Comparison of ENCODE assay signal across 13 cellular contexts in the genomic region with DNA sequence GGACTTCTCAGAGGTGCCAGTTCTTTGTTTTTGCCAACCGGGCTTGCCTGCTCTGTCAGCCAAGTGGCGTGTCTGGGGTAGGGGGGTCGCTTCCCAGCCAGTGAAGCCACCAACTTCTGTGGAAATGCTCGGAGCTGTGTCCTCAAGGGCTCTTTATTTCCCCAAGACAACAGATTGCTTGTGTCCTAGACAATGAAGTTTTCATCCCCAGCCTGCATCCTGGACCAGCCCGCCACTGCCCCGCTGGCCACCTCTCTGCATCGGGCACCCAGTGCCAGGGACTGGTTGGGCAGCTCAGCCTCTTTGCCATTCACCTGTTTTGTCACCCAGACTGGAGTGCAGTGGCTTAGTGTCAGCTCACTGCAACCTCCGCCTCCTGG. TPM values are rescaled to one million over a fixed set of nuclear protein-coding genes. Genes with fewer than 3 reads are reported as not detected.
A peak's percentile ranks its signal among the peaks of the same experiment; 100 is the strongest.
DNase-seq lines count a peak whose midpoint lies in the region; ATAC-seq and TF ChIP-seq lines count a peak whose summit lies in the region.
"Had no signal": no experiment of that assay in that cellular context is flagged by ENCODE, and none has a peak within 500 bp of the region (broad histone marks: within the 10 kb centered on the region; RNA-seq: fewer than 3 reads in every experiment).

No MANE protein-coding gene starts in this region.

- H3K4me2 ChIP-seq in Loucy (ENCODE audit: low read depth, low read length, poor library complexity, severe bottlenecking): peak overlapping the region; percentile 24

- H3K79me2 ChIP-seq in Loucy (ENCODE audit: insufficient read depth, low read length): peaks cover 80% of the 10 kb centered on the region

- no peaks in the 10 kb centered on the region for H3K9me2 ChIP-seq in Loucy (replicated peaks; ENCODE audit: low read depth, low read length)

- H3F3A ChIP-seq in Loucy (ENCODE audit: low read depth): no peaks in the 10 kb centered on the region

- H3K9me3 ChIP-seq in Loucy (ENCODE audit: insufficient read depth, low read depth, low read length): no peaks in the 10 kb centered on the region
- H3K9me3 ChIP-seq in subcutaneous abdominal adipose tissue (ENCODE audit: control insufficient read depth in 5 of 5, low read length in 5 of 5): no peaks in the 10 kb centered on the region

- H4K20me1 ChIP-seq in Loucy (ENCODE audit: insufficient read depth, low read length, poor library complexity, severe bottlenecking): peaks cover 61% of the 10 kb centered on the region

- peaks cover 82% of the 10 kb centered on the region for H3K4me1 Mint-ChIP-seq in chondrocyte (ENCODE audit: low read depth)

- H3K9me3 Mint-ChIP-seq in chondrocyte (ENCODE audit: low read depth): no peaks in the 10 kb centered on the region

- no peaks in the 10 kb centered on the region for H3K36me3 ChIP-seq in Loucy (ENCODE audit: insufficient read depth, low read length)
- H3K36me3 ChIP-seq in subcutaneous abdominal adipose tissue (ENCODE audit: control insufficient read depth in 5 of 5, insufficient read depth in 5 of 5, low read length in 5 of 5): peaks cover 0 to 7% (median 3%) of the 10 kb centered on the region in 5 donors

- no peak overlapping the region for H2AFZ ChIP-seq in Loucy (ENCODE audit: low read length)

- H3K27ac Mint-ChIP-seq in chondrocyte (ENCODE audit: unreplicated experiment): peak overlapping the region; percentile 97
- H3K27ac Mint-ChIP-seq: activated CD8-positive, alpha-beta memory T cell treated with anti-CD3 and anti-CD28 coated beads, Interleukin-2, amount 10 ng/mL, durations not matched to agents 7 days and 5 days had no signal

- H3K27me3 Mint-ChIP-seq in chondrocyte (ENCODE audit: low read depth): no peaks in the 10 kb centered on the region
- H3K27me3 Mint-ChIP-seq: activated CD8-positive, alpha-beta memory T cell treated with anti-CD3 and anti-CD28 coated beads, Interleukin-2, amount 10 ng/mL, durations not matched to agents 7 days and 5 days had no signal

- no peak overlapping the region for H3K9ac ChIP-seq in Loucy (ENCODE audit: low read depth, low read length, poor library complexity, severe bottlenecking)
- peak overlapping the region in 4 of 5 donors; percentile 31 to 73 (median 69) for H3K9ac ChIP-seq in subcutaneous abdominal adipose tissue (ENCODE audit: low read length in 5 of 5)

- H3K27me3 ChIP-seq in Loucy (ENCODE audit: insufficient read depth, low read length, poor library complexity, severe bottlenecking) (peaks cover 3% of the 10 kb centered on the region), subcutaneous abdominal adipose tissue (ENCODE audit: control insufficient read depth in 5 of 5, insufficient read depth in 4 of 5, low read length in 5 of 5) (no peaks in the 10 kb centered on the region)

- H3K4me3 Mint-ChIP-seq in chondrocyte (ENCODE audit: unreplicated experiment): no peak overlapping the region
- H3K4me3 Mint-ChIP-seq: activated CD8-positive, alpha-beta memory T cell treated with anti-CD3 and anti-CD28 coated beads, Interleukin-2, amount 10 ng/mL, durations not matched to agents 7 days and 5 days had no signal

- no peak overlapping the region for H3K4me3 ChIP-seq in Loucy (ENCODE audit: low read length, poor library complexity, severe bottlenecking)
- H3K4me3 ChIP-seq in subcutaneous abdominal adipose tissue (ENCODE audit: low read depth in 1 of 5, low read length in 5 of 5): no peak overlapping the region
- H3K4me3 ChIP-seq: K562 had no signal

- no peak for ATAC-seq in GM18909 (IDR thresholded peaks at IDR 0.05; ENCODE audit: poor library complexity, unreplicated experiment)
- ATAC-seq: activated CD8-positive, alpha-beta memory T cell treated with anti-CD3 and anti-CD28 coated beads, Interleukin-2, amount 10 ng/mL, durations not matched to agents 7 days and 5 days; K562 had no signal

- TF ChIP-seq CTCF in Loucy (conservative IDR thresholded peaks at IDR 0.05; ENCODE audit: low read length): no peak
- TF ChIP-seq CTCF in chondrocyte (IDR thresholded peaks at IDR 0.05): no peak

- H3K4me1 ChIP-seq in Loucy (ENCODE audit: insufficient read depth, low read length, poor library complexity, severe bottlenecking) (peaks cover 31% of the 10 kb centered on the region), subcutaneous abdominal adipose tissue (ENCODE audit: control insufficient read depth in 5 of 5, insufficient read depth in 5 of 5, low read length in 5 of 5) (peaks cover 14 to 86% (median 77%) of the 10 kb centered on the region in 5 donors)

- H3K27ac ChIP-seq in subcutaneous abdominal adipose tissue (ENCODE audit: low read depth, low read length): peak overlapping the region; percentile 92

- DNase-seq in chondrocyte (ENCODE audit: low spot score) (no peak), medulla oblongata (ENCODE audit: extremely low spot score) (peak; percentile 94), SW 1271 (lab: John Stamatoyannopoulos, UW) (no peak), NCI-H82 treated with DMSO at 0.1 percent for 48 hours (lab: John Stamatoyannopoulos, UW; ENCODE audit: unreplicated experiment) (no peak), SHP77 treated with DMSO at 0.1 percent for 48 hours (lab: John Stamatoyannopoulos, UW) (no peak)
- DNase-seq: activated CD8-positive, alpha-beta memory T cell treated with anti-CD3 and anti-CD28 coated beads, Interleukin-2, amount 10 ng/mL, durations not matched to agents 7 days and 5 days; aorta; NCI-H2029; stimulated activated CD4-positive, alpha-beta T cell treated with anti-CD3 and anti-CD28 coated beads, Interleukin-12 subunit alpha, Interleukin-12 subunit beta, amount 100 ng/mL, for 4 hours had no signal

- no peaks in the 10 kb centered on the region for H3K36me3 Mint-ChIP-seq in chondrocyte (ENCODE audit: low read depth)
- H3K36me3 Mint-ChIP-seq: activated CD8-positive, alpha-beta memory T cell treated with anti-CD3 and anti-CD28 coated beads, Interleukin-2, amount 10 ng/mL, durations not matched to agents 7 days and 5 days had no signal

RNA-seq across cellular contexts. Expression of gene RAB11B, which starts 3.7 kb away (rescaled TPM):
- 96.4 to 106 TPM (median 104 TPM) in 3 replicates for total RNA-seq in chondrocyte

RNA-seq across cellular contexts. Expression of gene MARCHF2, which starts 19.2 kb away (rescaled TPM):
- 35.0 to 42.5 TPM (median 37.5 TPM) in 3 replicates for total RNA-seq in chondrocyte

RNA-seq across cellular contexts. Expression of gene ANGPTL4, which starts 29.9 kb away (rescaled TPM):
- total RNA-seq in chondrocyte: 56.4 to 143 TPM (median 127 TPM) in 3 replicates

RNA-seq across cellular contexts. Expression of gene KANK3, which starts 50.8 kb away (rescaled TPM):
- 0.56 to 1.2 TPM (median 1.2 TPM) in 3 replicates for total RNA-seq in chondrocyte

RNA-seq across cellular contexts. Expression of gene HNRNPM, which starts 50.9 kb away (rescaled TPM):
- total RNA-seq in chondrocyte: 111 to 185 TPM (median 116 TPM) in 3 replicates
